In genomic region chr7:51045319-51046102, GRCh38 we compare ENCODE assay signal across 11 cellular contexts.
DNase-seq lines count a peak whose midpoint lies in the region; TF ChIP-seq lines count a peak whose summit lies in the region.
"Had no signal": no experiment of that assay in that cellular context is flagged by ENCODE, and none has a peak within 500 bp of the region (broad histone marks: within the 10 kb centered on the region; RNA-seq: fewer than 3 reads in every experiment).

No MANE protein-coding gene starts in this region.

- intact Hi-C loops in Caco-2 (cut with micrococcal nuclease; ENCODE audit: unreplicated experiment): loop anchor here (1.0 kb wide), 3 partner anchors 11 to 331 kb away; no protein-coding TSS in a partner anchor

- no peaks in the 10 kb centered on the region for H3K9me3 ChIP-seq in Caco-2
- H3K9me3 ChIP-seq: ascending aorta had no signal

- H3K27me3 Mint-ChIP-seq in Caco-2 (ENCODE audit: insufficient read depth, unreplicated experiment) (no peaks in the 10 kb centered on the region), neural crest cell (ENCODE audit: low read depth) (no peaks in the 10 kb centered on the region)

- peaks cover 3% of the 10 kb centered on the region; the same call in 1 of the 2 replicates for H3K36me3 ChIP-seq in Caco-2 (ENCODE audit: control insufficient read depth, insufficient read depth, low read length)
- H3K36me3 ChIP-seq: ascending aorta had no signal

- TSS peak; percentile 72 for BruUV-seq in Caco-2 (replicated peaks; lab: Mats Ljungman, UMichigan)

- POLR2A ChIA-PET in Caco-2 (lab: Charles Lee): no interaction called here

- no peak for TF ChIP-seq CTCF in Caco-2 (IDR thresholded peaks at IDR 0.05; ENCODE audit: insufficient read depth in 1 of 2, low read depth in 1 of 2, low read length in 1 of 2, severe bottlenecking in 1 of 2, unreplicated experiment in 1 of 2)
- no peak for TF ChIP-seq CTCF in neural crest cell (conservative IDR thresholded peaks at IDR 0.05)

- H3K4me3 Mint-ChIP-seq in Caco-2 (ENCODE audit: unreplicated experiment): peak overlapping the region; percentile 65
- no peak overlapping the region for H3K4me3 Mint-ChIP-seq in neural crest cell
- H3K4me3 Mint-ChIP-seq: mesothelial cell of epicardium; T-helper 1 cell treated with Interleukin-12 subunit alpha and Interleukin-12 subunit beta and Interleukin-4 antibody, amounts not matched to agents 30 μg/mL and 1 μg/mL, for 36 hours had no signal

- peak overlapping the region; percentile 97 for H3K27ac Mint-ChIP-seq in Caco-2 (ENCODE audit: unreplicated experiment)
- peak overlapping the region; percentile 82 for H3K27ac Mint-ChIP-seq in neural crest cell (ENCODE audit: unreplicated experiment)
- H3K27ac Mint-ChIP-seq: mesothelial cell of epicardium; T-helper 1 cell treated with Interleukin-12 subunit alpha and Interleukin-12 subunit beta and Interleukin-4 antibody, amounts not matched to agents 30 μg/mL and 1 μg/mL, for 36 hours had no signal

- DNase-seq in Caco-2: peak; percentile 78 to 89
- DNase-seq in M059J (ENCODE audit: low read depth): peak; percentile 97
- peak; percentile 16 for DNase-seq in dedifferentiated amniotic fluid mesenchymal stem cell (ENCODE audit: extremely low spot score)
- DNase-seq in neural crest cell (ENCODE audit: low read depth, low spot score): no peak
- DNase-seq in midbrain (lab: John Stamatoyannopoulos, UW): no peak
- DNase-seq in NCI-H1048 (lab: John Stamatoyannopoulos, UW): no peak
- no peak for DNase-seq in NCI-H345 (lab: John Stamatoyannopoulos, UW)
- DNase-seq in NCI-H1694 treated with DMSO at 0.1 percent for 48 hours (lab: John Stamatoyannopoulos, UW): no peak

- H3K9me3 Mint-ChIP-seq in Caco-2 (ENCODE audit: unreplicated experiment): no peaks in the 10 kb centered on the region
- H3K9me3 Mint-ChIP-seq in neural crest cell: peaks cover 3% of the 10 kb centered on the region
- H3K9me3 Mint-ChIP-seq: mesothelial cell of epicardium; T-helper 1 cell treated with Interleukin-12 subunit alpha and Interleukin-12 subunit beta and Interleukin-4 antibody, amounts not matched to agents 30 μg/mL and 1 μg/mL, for 36 hours had no signal

- H3K4me1 ChIP-seq in Caco-2: peaks cover 32% of the 10 kb centered on the region
- H3K4me1 ChIP-seq: ascending aorta had no signal

- H3K27me3 ChIP-seq in Caco-2 (replicated peaks; ENCODE audit: control insufficient read depth, insufficient read depth, low read length): no peaks in the 10 kb centered on the region
- H3K27me3 ChIP-seq: ascending aorta had no signal

- no peak overlapping the region for H3K4me3 ChIP-seq in Caco-2 (ENCODE audit: low read depth, low read length)
- H3K4me3 ChIP-seq: ascending aorta had no signal

- H3K4me1 Mint-ChIP-seq in Caco-2 (ENCODE audit: low read depth, unreplicated experiment): peaks cover 27% of the 10 kb centered on the region
- peaks cover 11% of the 10 kb centered on the region for H3K4me1 Mint-ChIP-seq in neural crest cell
- H3K4me1 Mint-ChIP-seq: mesothelial cell of epicardium had no signal

- CTCF ChIA-PET in Caco-2 (lab: Charles Lee): interaction anchor here (1.0 to 1.4 kb wide), 2 partner anchors 115 to 117 kb away, joined by 4 to 6 read pairs; no protein-coding TSS in a partner anchor

- peaks cover 27% of the 10 kb centered on the region for H3K36me3 Mint-ChIP-seq in Caco-2 (ENCODE audit: insufficient read depth, unreplicated experiment)
- H3K36me3 Mint-ChIP-seq in neural crest cell (ENCODE audit: low read depth): no peaks in the 10 kb centered on the region
- H3K36me3 Mint-ChIP-seq: mesothelial cell of epicardium had no signal

Comparison
In these comparisons a context has a peak if more than half of its experiments do, and no peak if none do; other contexts are left out.
1. DNase-seq: peak in Caco-2 (2 of 2), M059J (single experiment) and dedifferentiated amniotic fluid mesenchymal stem cell (single experiment); none in neural crest cell (single experiment), midbrain (single experiment), NCI-H1048 (single experiment), NCI-H345 (single experiment) and NCI-H1694 treated with DMSO at 0.1 percent for 48 hours (single experiment).